ENCODE assay signal across 27 cellular contexts in genomic region chr15:66041276-66041675, GRCh38.
"Had no signal": no experiment of that assay in that cellular context is flagged by ENCODE, and none has a peak within 500 bp of the region (broad histone marks: within the 10 kb centered on the region; RNA-seq: fewer than 3 reads in every experiment).

No MANE protein-coding gene starts in this region.

- H3K4me3 ChIP-seq: pancreas, psoas muscle, right lobe of liver, sigmoid colon, stomach, thoracic aorta, thyroid gland, tibial nerve, upper lobe of left lung, vagina had no signal

- H3K9me3 Mint-ChIP-seq: natural killer cell treated with Interleukin-12 subunit alpha and Interleukin-12 subunit beta and Interleukin-15 and Interleukin-18, amount 100 ng/mL, for 72 hours; nephron progenitor cell; neural crest cell; stimulated activated effector memory CD8-positive, alpha-beta T cell treated with anti-CD3 and anti-CD28 coated beads, Interleukin-12 subunit alpha, Interleukin-12 subunit beta, amount 100 ng/mL, for 72 hours; stimulated activated naive B cell treated with anti-CD40 and anti-IgM and Interleukin-4, amounts not matched to agents 10 μg/mL and 1 μg/mL and 100 μg/mL, for 72 hours; stimulated activated naive CD8-positive, alpha-beta T cell treated with anti-CD3 and anti-CD28 coated beads, Interleukin-15, Interleukin-2, amounts not matched to agents 100 ng/mL and 50 ng/mL, for 24 hours had no signal

- H3K27ac Mint-ChIP-seq: natural killer cell treated with Interleukin-12 subunit alpha and Interleukin-12 subunit beta and Interleukin-15 and Interleukin-18, amount 100 ng/mL, for 72 hours; nephron progenitor cell; progenitor cell of endocrine pancreas; stimulated activated effector memory CD8-positive, alpha-beta T cell treated with anti-CD3 and anti-CD28 coated beads, Interleukin-12 subunit alpha, Interleukin-12 subunit beta, amount 100 ng/mL, for 72 hours; stimulated activated naive B cell treated with anti-CD40 and anti-IgM and Interleukin-4, amounts not matched to agents 10 μg/mL and 1 μg/mL and 100 μg/mL, for 72 hours; stimulated activated naive CD8-positive, alpha-beta T cell treated with anti-CD3 and anti-CD28 coated beads, Interleukin-15, Interleukin-2, amounts not matched to agents 100 ng/mL and 50 ng/mL, for 24 hours had no signal

- H3K27ac ChIP-seq: neutrophil, pancreas, psoas muscle, right lobe of liver, sigmoid colon, thoracic aorta, thyroid gland, tibial nerve, upper lobe of left lung, vagina had no signal

- H3K36me3 ChIP-seq: neutrophil, pancreas, right lobe of liver, sigmoid colon, stomach, thoracic aorta, thyroid gland, tibial nerve, upper lobe of left lung, vagina had no signal

- ATAC-seq: natural killer cell treated with Interleukin-12 subunit alpha and Interleukin-12 subunit beta and Interleukin-15 and Interleukin-18, amount 100 ng/mL, for 72 hours; psoas muscle; right lobe of liver; stimulated activated effector memory CD8-positive, alpha-beta T cell treated with anti-CD3 and anti-CD28 coated beads, Interleukin-12 subunit alpha, Interleukin-12 subunit beta, amount 100 ng/mL, for 72 hours; stimulated activated naive B cell treated with anti-CD40 and anti-IgM and Interleukin-4, amounts not matched to agents 10 μg/mL and 1 μg/mL and 100 μg/mL, for 72 hours had no signal

- FAIRE-seq: pancreas, small intestine had no signal

- H3K36me3 Mint-ChIP-seq: natural killer cell treated with Interleukin-12 subunit alpha and Interleukin-12 subunit beta and Interleukin-15 and Interleukin-18, amount 100 ng/mL, for 72 hours; stimulated activated effector memory CD8-positive, alpha-beta T cell treated with anti-CD3 and anti-CD28 coated beads, Interleukin-12 subunit alpha, Interleukin-12 subunit beta, amount 100 ng/mL, for 72 hours; stimulated activated naive B cell treated with anti-CD40 and anti-IgM and Interleukin-4, amounts not matched to agents 10 μg/mL and 1 μg/mL and 100 μg/mL, for 72 hours had no signal

- DNase-seq: nephron progenitor cell; nucleus accumbens; pancreas; psoas muscle; right cardiac atrium; right lobe of liver; sigmoid colon; small intestine; stimulated activated CD4-positive, alpha-beta T cell treated with anti-CD3 and anti-CD28 coated beads, Interleukin-15, amount 100 ng/mL, for 24 hours; stimulated activated CD4-positive, alpha-beta T cell treated with anti-CD3 and anti-CD28 coated beads, Interleukin-2, amount 100 ng/mL, for 24 hours; stimulated activated CD4-positive, alpha-beta T cell treated with anti-CD3 and anti-CD28 coated beads, Interleukin-2, amount 100 ng/mL, for 48 hours; stimulated activated CD4-positive, alpha-beta T cell treated with anti-CD3 and anti-CD28 coated beads, Interleukin-4, amount 100 ng/mL, for 24 hours; stimulated activated naive B cell treated with anti-CD40 and anti-IgM and Interleukin-4, amounts not matched to agents 10 μg/mL and 1 μg/mL and 100 μg/mL, for 72 hours; stimulated activated naive CD4-positive, alpha-beta T cell treated with Interleukin-2 at 50 U/mL for 16 hours; stomach; thyroid gland; trophoblast cell; upper lobe of left lung had no signal

- H3K27me3 ChIP-seq: pancreas, right lobe of liver, thyroid gland, upper lobe of left lung, vagina had no signal

- H3K4me3 Mint-ChIP-seq: natural killer cell treated with Interleukin-12 subunit alpha and Interleukin-12 subunit beta and Interleukin-15 and Interleukin-18, amount 100 ng/mL, for 72 hours; nephron progenitor cell; neural crest cell; stimulated activated effector memory CD8-positive, alpha-beta T cell treated with anti-CD3 and anti-CD28 coated beads, Interleukin-12 subunit alpha, Interleukin-12 subunit beta, amount 100 ng/mL, for 72 hours; stimulated activated naive B cell treated with anti-CD40 and anti-IgM and Interleukin-4, amounts not matched to agents 10 μg/mL and 1 μg/mL and 100 μg/mL, for 72 hours; stimulated activated naive CD8-positive, alpha-beta T cell treated with anti-CD3 and anti-CD28 coated beads, Interleukin-15, Interleukin-2, amounts not matched to agents 100 ng/mL and 50 ng/mL, for 24 hours had no signal

- H3K4me1 ChIP-seq: right lobe of liver, sigmoid colon, thyroid gland, tibial nerve, upper lobe of left lung, vagina had no signal

- H3K4me1 Mint-ChIP-seq: stimulated activated effector memory CD8-positive, alpha-beta T cell treated with anti-CD3 and anti-CD28 coated beads, Interleukin-12 subunit alpha, Interleukin-12 subunit beta, amount 100 ng/mL, for 72 hours; stimulated activated naive B cell treated with anti-CD40 and anti-IgM and Interleukin-4, amounts not matched to agents 10 μg/mL and 1 μg/mL and 100 μg/mL, for 72 hours had no signal

- H3K9me3 ChIP-seq: neutrophil, pancreas, psoas muscle, right lobe of liver, sigmoid colon, thoracic aorta, thyroid gland, upper lobe of left lung, vagina had no signal
